Comparison of ENCODE assay signal across 1 cellular context in genomic region chr1:156110252-156110651, GRCh38.
TF ChIP-seq lines count a peak whose summit lies in the region.

No MANE protein-coding gene starts in this region.

TF ChIP-seq in K562, 482 proteins besides CTCF, POLR2A, EP300 and RAD21:
- TF ChIP-seq MED1 (CRISPR knock-in tag; IDR thresholded peaks at IDR 0.05; ENCODE audit: borderline replicate concordance) = no peak
- peak; percentile 64 for TF ChIP-seq RBM25 (IDR thresholded peaks at IDR 0.05; ENCODE audit: low read depth, low read length, severe bottlenecking)
